ENCODE assay signal across 2 cellular contexts in genomic region chr20:11451793-11452291, GRCh38.
TF ChIP-seq lines count a peak whose summit lies in the region.

No MANE protein-coding gene starts in this region.

TF ChIP-seq in SK-N-SH, 30 proteins besides CTCF, POLR2A, EP300 and RAD21 (continued from another document):
- TF ChIP-seq CHD2 (IDR thresholded peaks at IDR 0.05; ENCODE audit: low read length, partially characterized antibody) (no peak), IRF3 (IDR thresholded peaks at IDR 0.05; ENCODE audit: low read depth, low read length) (no peak), GATA2 (CRISPR knock-in tag; IDR thresholded peaks at IDR 0.05) (no peak)

TF ChIP-seq in SK-N-SH treated with all-trans-retinoic acid at 6 μM for 48 hours, 23 proteins besides CTCF, POLR2A, EP300 and RAD21:
- TF ChIP-seq CSRNP3 (CRISPR knock-in tag; IDR thresholded peaks at IDR 0.05) (no peak), TCF4 (CRISPR knock-in tag; IDR thresholded peaks at IDR 0.05; ENCODE audit: borderline replicate concordance) (no peak), ZNF70 (CRISPR knock-in tag; IDR thresholded peaks at IDR 0.05) (no peak), GLIS3 (CRISPR knock-in tag; IDR thresholded peaks at IDR 0.05) (no peak), SNAI2 (CRISPR knock-in tag; IDR thresholded peaks at IDR 0.05) (no peak), TSHZ2 (CRISPR knock-in tag; IDR thresholded peaks at IDR 0.05) (no peak), RARB (CRISPR knock-in tag; IDR thresholded peaks at IDR 0.05) (no peak), ZNF565 (CRISPR knock-in tag; conservative IDR thresholded peaks at IDR 0.05; ENCODE audit: low read depth) (no peak), ARNTL (CRISPR knock-in tag; IDR thresholded peaks at IDR 0.05; ENCODE audit: borderline replicate concordance, low read depth) (no peak), CSDC2 (CRISPR knock-in tag; IDR thresholded peaks at IDR 0.05) (no peak), POU6F1 (CRISPR knock-in tag; IDR thresholded peaks at IDR 0.05; ENCODE audit: borderline replicate concordance, low read depth) (no peak)
